ENCODE assay signal across 27 cellular contexts in the genomic region with DNA sequence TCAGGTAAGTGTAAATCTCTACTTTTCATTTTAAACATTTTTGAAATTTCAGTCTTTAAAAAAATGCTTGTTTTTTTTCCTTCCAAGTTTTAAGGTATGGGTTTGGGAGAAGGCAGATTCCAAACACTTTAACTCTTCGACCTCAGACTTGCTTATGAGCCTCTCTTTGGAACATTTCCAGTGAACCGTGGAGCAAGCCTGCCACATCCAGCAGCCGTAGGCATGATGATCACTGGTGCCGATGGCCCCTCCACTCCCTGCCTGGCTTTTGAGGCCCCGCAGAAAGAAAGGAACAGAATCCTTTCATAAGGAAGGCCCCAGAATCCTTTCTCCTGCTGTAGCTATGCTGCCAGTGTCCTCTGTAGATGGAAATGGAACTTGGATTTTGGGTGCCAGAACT. TPM values are rescaled to one million over a fixed set of nuclear protein-coding genes. Genes with fewer than 3 reads are reported as not detected.
DNase-seq lines count a peak whose midpoint lies in the region; ATAC-seq and TF ChIP-seq lines count a peak whose summit lies in the region.
"Had no signal": no experiment of that assay in that cellular context is flagged by ENCODE, and none has a peak within 500 bp of the region (broad histone marks: within the 10 kb centered on the region; RNA-seq: fewer than 3 reads in every experiment).

No MANE protein-coding gene starts in this region.

- no peaks in the 10 kb centered on the region for H3K27me3 ChIP-seq in Peyer's patch
- H3K27me3 ChIP-seq: esophagus squamous epithelium, tibial artery had no signal

- H3K4me1 ChIP-seq in Peyer's patch = peaks cover 0 to 15% (median 0%) of the 10 kb centered on the region in 4 donors

- TF ChIP-seq POLR2A in Peyer's patch (IDR thresholded peaks at IDR 0.05) = no peak

- TF ChIP-seq CTCF in neural crest cell (conservative IDR thresholded peaks at IDR 0.05) = no peak
- no peak for TF ChIP-seq CTCF in Peyer's patch (IDR thresholded peaks at IDR 0.05)

- H3K9me3 Mint-ChIP-seq in neural crest cell = no peaks in the 10 kb centered on the region
- H3K9me3 Mint-ChIP-seq: activated CD4-positive, alpha-beta memory T cell treated with anti-CD3 and anti-CD28 coated beads for 36 hours; activated naive CD4-positive, alpha-beta T cell treated with anti-CD3 and anti-CD28 coated beads, Interleukin-2, amount 50 U/mL, for 72 hours; activated T-helper 1 cell treated with anti-CD3 and anti-CD28 coated beads, Interleukin-12 subunit alpha, Interleukin-12 subunit beta, Interleukin-2, Interleukin-4 antibody, amounts not matched to agents 30 ng/mL and 10 ng/mL and 1 ng/mL, durations not matched to agents 14 hours and 24 hours and 36 hours; memory B cell; stimulated activated naive CD8-positive, alpha-beta T cell treated with anti-CD3 and anti-CD28 coated beads, Interleukin-15, amount 100 ng/mL, for 72 hours had no signal

- peak; percentile 30; the same call in 2 of the 3 replicates for ATAC-seq in SK-N-SH treated with all-trans-retinoic acid at 6 μM for 48 hours
- ATAC-seq: activated CD4-positive, CD25-positive, alpha-beta regulatory T cell treated with anti-CD3 and anti-CD28 coated beads, Interleukin-2, amount 50 U/mL, for 24 hours; activated naive CD4-positive, alpha-beta T cell treated with anti-CD3 and anti-CD28 coated beads, Interleukin-2, amount 50 U/mL, for 72 hours; left cardiac atrium; stimulated activated naive CD8-positive, alpha-beta T cell treated with anti-CD3 and anti-CD28 coated beads, Interleukin-15, amount 100 ng/mL, for 72 hours had no signal

- DNase-seq in DMS79 treated with DMSO at 0.1 percent for 48 hours (lab: John Stamatoyannopoulos, UW) (peak; percentile 59), M059J (ENCODE audit: low read depth) (peak; percentile 46), neural crest cell (ENCODE audit: low read depth, low spot score) (no peak), putamen (ENCODE audit: low spot score) (no peak), Ammon's horn (ENCODE audit: low spot score) (no peak), Peyer's patch (no peak), SKM-1 (lab: John Stamatoyannopoulos, UW; ENCODE audit: unreplicated experiment) (no peak)
- DNase-seq: activated CD4-positive, alpha-beta memory T cell treated with anti-CD3 and anti-CD28 coated beads for 36 hours; activated CD8-positive, alpha-beta memory T cell treated with anti-CD3 and anti-CD28 coated beads, Interleukin-2, amount 50 U/mL, for 4 hours; caudate nucleus; esophagus squamous epithelium; left cardiac atrium; MV-4-11; NCI-H187 treated with DMSO at 0.1 percent for 48 hours; nucleus accumbens; SIG-M5; stimulated activated naive CD8-positive, alpha-beta T cell treated with anti-CD3 and anti-CD28 coated beads, Interleukin-15, amount 100 ng/mL, for 72 hours; T-helper 1 cell; tibial artery had no signal

- no peaks in the 10 kb centered on the region for H3K9me3 ChIP-seq in Peyer's patch
- H3K9me3 ChIP-seq: esophagus squamous epithelium, tibial artery had no signal

- H3K36me3 ChIP-seq in Peyer's patch = no peaks in the 10 kb centered on the region
- H3K36me3 ChIP-seq: tibial artery had no signal

- no peak overlapping the region for H3K4me3 Mint-ChIP-seq in neural crest cell
- H3K4me3 Mint-ChIP-seq: activated CD4-positive, alpha-beta memory T cell treated with anti-CD3 and anti-CD28 coated beads for 36 hours; activated T-helper 1 cell treated with anti-CD3 and anti-CD28 coated beads, Interleukin-12 subunit alpha, Interleukin-12 subunit beta, Interleukin-2, Interleukin-4 antibody, amounts not matched to agents 30 ng/mL and 10 ng/mL and 1 ng/mL, durations not matched to agents 14 hours and 24 hours and 36 hours; CD14-positive monocyte; memory B cell; stimulated activated naive CD8-positive, alpha-beta T cell treated with anti-CD3 and anti-CD28 coated beads, Interleukin-15, amount 100 ng/mL, for 72 hours had no signal

- H3K27me3 Mint-ChIP-seq in neural crest cell (ENCODE audit: low read depth) = no peaks in the 10 kb centered on the region
- H3K27me3 Mint-ChIP-seq: activated CD4-positive, alpha-beta memory T cell treated with anti-CD3 and anti-CD28 coated beads for 36 hours; memory B cell; stimulated activated naive CD8-positive, alpha-beta T cell treated with anti-CD3 and anti-CD28 coated beads, Interleukin-15, amount 100 ng/mL, for 72 hours had no signal

- no peak overlapping the region for H3K27ac ChIP-seq in Peyer's patch
- H3K27ac ChIP-seq: esophagus squamous epithelium, HL-60, skin epidermis, tibial artery had no signal

- H3K4me3 ChIP-seq in Peyer's patch = no peak overlapping the region
- H3K4me3 ChIP-seq: esophagus squamous epithelium, skin epidermis, tibial artery had no signal

- peaks cover 38% of the 10 kb centered on the region for H3K4me1 Mint-ChIP-seq in neural crest cell

- no peaks in the 10 kb centered on the region for H3K36me3 Mint-ChIP-seq in neural crest cell (ENCODE audit: low read depth)
- H3K36me3 Mint-ChIP-seq: activated naive CD4-positive, alpha-beta T cell treated with anti-CD3 and anti-CD28 coated beads, Interleukin-2, amount 50 U/mL, for 72 hours had no signal

- H3K27ac Mint-ChIP-seq in neural crest cell (ENCODE audit: unreplicated experiment) = peak overlapping the region; percentile 79
- H3K27ac Mint-ChIP-seq: activated CD4-positive, alpha-beta memory T cell treated with anti-CD3 and anti-CD28 coated beads for 36 hours; activated T-helper 1 cell treated with anti-CD3 and anti-CD28 coated beads, Interleukin-12 subunit alpha, Interleukin-12 subunit beta, Interleukin-2, Interleukin-4 antibody, amounts not matched to agents 30 ng/mL and 10 ng/mL and 1 ng/mL, durations not matched to agents 14 hours and 24 hours and 36 hours; CD14-positive monocyte; memory B cell; stimulated activated naive CD8-positive, alpha-beta T cell treated with anti-CD3 and anti-CD28 coated beads, Interleukin-15, amount 100 ng/mL, for 72 hours had no signal

TF ChIP-seq in SK-N-SH treated with all-trans-retinoic acid at 6 μM for 48 hours, 23 proteins besides CTCF, POLR2A, EP300 and RAD21:
- no peak for TF ChIP-seq ZNF8 (CRISPR knock-in tag; IDR thresholded peaks at IDR 0.05)
- TF ChIP-seq ZFP3 (CRISPR knock-in tag; IDR thresholded peaks at IDR 0.05) = no peak
- TF ChIP-seq, protein P1, sequence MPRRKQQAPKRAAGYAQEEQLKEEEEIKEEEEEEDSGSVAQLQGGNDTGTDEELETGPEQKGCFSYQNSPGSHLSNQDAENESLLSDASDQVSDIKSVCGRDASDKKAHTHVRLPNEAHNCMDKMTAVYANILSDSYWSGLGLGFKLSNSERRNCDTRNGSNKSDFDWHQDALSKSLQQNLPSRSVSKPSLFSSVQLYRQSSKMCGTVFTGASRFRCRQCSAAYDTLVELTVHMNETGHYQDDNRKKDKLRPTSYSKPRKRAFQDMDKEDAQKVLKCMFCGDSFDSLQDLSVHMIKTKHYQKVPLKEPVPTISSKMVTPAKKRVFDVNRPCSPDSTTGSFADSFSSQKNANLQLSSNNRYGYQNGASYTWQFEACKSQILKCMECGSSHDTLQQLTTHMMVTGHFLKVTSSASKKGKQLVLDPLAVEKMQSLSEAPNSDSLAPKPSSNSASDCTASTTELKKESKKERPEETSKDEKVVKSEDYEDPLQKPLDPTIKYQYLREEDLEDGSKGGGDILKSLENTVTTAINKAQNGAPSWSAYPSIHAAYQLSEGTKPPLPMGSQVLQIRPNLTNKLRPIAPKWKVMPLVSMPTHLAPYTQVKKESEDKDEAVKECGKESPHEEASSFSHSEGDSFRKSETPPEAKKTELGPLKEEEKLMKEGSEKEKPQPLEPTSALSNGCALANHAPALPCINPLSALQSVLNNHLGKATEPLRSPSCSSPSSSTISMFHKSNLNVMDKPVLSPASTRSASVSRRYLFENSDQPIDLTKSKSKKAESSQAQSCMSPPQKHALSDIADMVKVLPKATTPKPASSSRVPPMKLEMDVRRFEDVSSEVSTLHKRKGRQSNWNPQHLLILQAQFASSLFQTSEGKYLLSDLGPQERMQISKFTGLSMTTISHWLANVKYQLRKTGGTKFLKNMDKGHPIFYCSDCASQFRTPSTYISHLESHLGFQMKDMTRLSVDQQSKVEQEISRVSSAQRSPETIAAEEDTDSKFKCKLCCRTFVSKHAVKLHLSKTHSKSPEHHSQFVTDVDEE (CRISPR knock-in tag; IDR thresholded peaks at IDR 0.05) = no peak
- TF ChIP-seq OSR1 (CRISPR knock-in tag; IDR thresholded peaks at IDR 0.05) = no peak
- no peak for TF ChIP-seq ZC3H10 (CRISPR knock-in tag; IDR thresholded peaks at IDR 0.05)
- TF ChIP-seq, protein P2, sequence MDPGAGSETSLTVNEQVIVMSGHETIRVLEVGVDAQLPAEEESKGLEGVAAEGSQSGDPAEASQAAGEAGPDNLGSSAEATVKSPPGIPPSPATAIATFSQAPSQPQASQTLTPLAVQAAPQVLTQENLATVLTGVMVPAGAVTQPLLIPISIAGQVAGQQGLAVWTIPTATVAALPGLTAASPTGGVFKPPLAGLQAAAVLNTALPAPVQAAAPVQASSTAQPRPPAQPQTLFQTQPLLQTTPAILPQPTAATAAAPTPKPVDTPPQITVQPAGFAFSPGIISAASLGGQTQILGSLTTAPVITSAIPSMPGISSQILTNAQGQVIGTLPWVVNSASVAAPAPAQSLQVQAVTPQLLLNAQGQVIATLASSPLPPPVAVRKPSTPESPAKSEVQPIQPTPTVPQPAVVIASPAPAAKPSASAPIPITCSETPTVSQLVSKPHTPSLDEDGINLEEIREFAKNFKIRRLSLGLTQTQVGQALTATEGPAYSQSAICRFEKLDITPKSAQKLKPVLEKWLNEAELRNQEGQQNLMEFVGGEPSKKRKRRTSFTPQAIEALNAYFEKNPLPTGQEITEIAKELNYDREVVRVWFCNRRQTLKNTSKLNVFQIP (CRISPR knock-in tag; IDR thresholded peaks at IDR 0.05; ENCODE audit: borderline replicate concordance, low read depth) = no peak
- no peak for TF ChIP-seq CSDC2 (CRISPR knock-in tag; IDR thresholded peaks at IDR 0.05)
- TF ChIP-seq ZFP30 (CRISPR knock-in tag; IDR thresholded peaks at IDR 0.05) = no peak
- no peak for TF ChIP-seq ZNF70 (CRISPR knock-in tag; IDR thresholded peaks at IDR 0.05)
- no peak for TF ChIP-seq ARNTL (CRISPR knock-in tag; IDR thresholded peaks at IDR 0.05; ENCODE audit: borderline replicate concordance, low read depth)

RNA-seq across cellular contexts. Expression of a gene that starts 50.7 kb away (rescaled TPM):
- total RNA-seq in M059J (2014; rRNA removed; shearing (Covaris generic)) = 27.9 and 34.0 TPM in 2 replicates
- total RNA-seq in neural crest cell (5.1 and 6.8 TPM in 2 replicates), Peyer's patch (10 to 100 TPM; 19.4 to 87.5 (median 39.7) TPM)

Comparison
In these comparisons a context has a peak if more than half of its experiments do, and no peak if none do; other contexts are left out.
1. DNase-seq: peak in DMS79 treated with DMSO at 0.1 percent for 48 hours (single experiment) and M059J (single experiment); none in neural crest cell (single experiment), putamen (single experiment), Ammon's horn (single experiment), Peyer's patch (0 of 3) and SKM-1 (single experiment).